10 cellular contexts compared by ENCODE assay signal in the genomic region with DNA sequence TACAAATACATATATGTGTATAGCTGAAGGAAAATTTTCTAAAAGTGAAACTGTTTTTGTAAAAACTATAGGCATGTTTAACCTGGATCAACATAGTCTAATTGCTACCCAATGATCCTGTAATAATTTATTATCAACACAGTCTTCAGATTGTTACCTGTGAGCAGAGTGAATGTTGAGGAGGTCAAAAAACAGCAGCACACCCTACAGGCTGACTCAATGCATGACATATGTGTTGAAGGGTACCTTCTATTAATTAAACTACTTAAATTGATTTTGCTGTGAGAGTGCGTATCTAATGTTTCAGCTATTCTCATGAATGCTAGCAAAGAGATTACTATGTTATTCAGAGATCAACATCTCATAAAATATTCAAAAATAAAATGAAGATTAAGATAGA.
A peak's percentile ranks its signal among the peaks of the same experiment; 100 is the strongest.
DNase-seq lines count a peak whose midpoint lies in the region; ATAC-seq and TF ChIP-seq lines count a peak whose summit lies in the region.
"Had no signal": no experiment of that assay in that cellular context is flagged by ENCODE, and none has a peak within 500 bp of the region (broad histone marks: within the 10 kb centered on the region; RNA-seq: fewer than 3 reads in every experiment).

No MANE protein-coding gene starts in this region.

- no peaks in the 10 kb centered on the region for H3K4me1 ChIP-seq in IMR-90 (ENCODE audit: control insufficient read depth, insufficient read depth, low read length)
- peaks cover 6% of the 10 kb centered on the region for H3K4me1 ChIP-seq in body of pancreas
- H3K4me1 ChIP-seq in left lung: no peaks in the 10 kb centered on the region
- H3K4me1 ChIP-seq in sigmoid colon: no peaks in the 10 kb centered on the region
- H3K4me1 ChIP-seq: esophagus squamous epithelium had no signal

- H3K14ac ChIP-seq in IMR-90 (replicated peaks; ENCODE audit: low read depth, low read length): no peak overlapping the region

- H3K56ac ChIP-seq in IMR-90 (ENCODE audit: extremely low read depth, insufficient read depth, low read length): no peak overlapping the region

- H3K9ac ChIP-seq in IMR-90 (ENCODE audit: low read depth, low read length): no peak overlapping the region

- H3K4me3 ChIP-seq in IMR-90 (ENCODE audit: insufficient read depth, low read depth, low read length): no peak overlapping the region
- no peak overlapping the region for H3K4me3 ChIP-seq in body of pancreas
- H3K4me3 ChIP-seq in left lung: no peak overlapping the region
- no peak overlapping the region for H3K4me3 ChIP-seq in sigmoid colon
- H3K4me3 ChIP-seq: esophagus squamous epithelium had no signal

- dilution Hi-C loops in IMR-90 (cut with HindIII; ENCODE audit: low sequenced_read_pairs, unreplicated experiment): no loop called here

- no peaks in the 10 kb centered on the region for H3K9me3 Mint-ChIP-seq in Calu3 (ENCODE audit: low read depth, unreplicated experiment)

- intact Hi-C loops in Calu3 (cut with micrococcal nuclease; ENCODE audit: unreplicated experiment) (loop anchor here (1.0 to 10.0 kb wide), 2 partner anchors 70 to 406 kb away; no protein-coding TSS in a partner anchor), IMR-90 (cut with micrococcal nuclease) (no loop called here), body of pancreas (cut with DNase I) (no loop called here), left lung (cut with DNase I) (loop anchor here in 1 of 2 donors (10.0 kb wide), 1 partner anchor 1256 kb away; no protein-coding TSS in a partner anchor), sigmoid colon (cut with DNase I) (no loop called here)

- no peak overlapping the region for H3K23ac ChIP-seq in IMR-90 (ENCODE audit: low read depth, low read length)

- no peaks in the 10 kb centered on the region for H3K79me1 ChIP-seq in IMR-90 (ENCODE audit: low read depth in 1 of 2, low read length in 2 of 2)

- CTCF ChIA-PET in Calu3 (lab: Charles Lee): interaction anchor here (0.6 to 0.7 kb wide), 2 partner anchors 70 to 106 kb away, joined by 3 to 5 read pairs; no protein-coding TSS in a partner anchor
- CTCF ChIA-PET in IMR-90 (lab: Yijun Ruan, JAX): interaction anchor here (0.7 to 1.3 kb wide), 3 partner anchors 13 to 140 kb away, joined by 3 to 5 read pairs (median 4); no protein-coding TSS in a partner anchor

- H3K9me3 ChIP-seq in IMR-90 (ENCODE audit: control insufficient read depth, insufficient read depth, low read length) (no peaks in the 10 kb centered on the region), body of pancreas (no peaks in the 10 kb centered on the region), left lung (no peaks in the 10 kb centered on the region), sigmoid colon (no peaks in the 10 kb centered on the region)
- H3K9me3 ChIP-seq: esophagus squamous epithelium had no signal

- no peak for TF ChIP-seq EP300 in sigmoid colon (IDR thresholded peaks at IDR 0.05)

- H2AK5ac ChIP-seq in IMR-90 (ENCODE audit: low read depth, low read length): no peak overlapping the region

- H3K4me2 ChIP-seq in IMR-90 (ENCODE audit: low read depth, low read length): no peak overlapping the region

- no peak overlapping the region for H2AK9ac ChIP-seq in IMR-90 (replicated peaks; ENCODE audit: low read depth, low read length, poor library complexity)

- no peak overlapping the region for H2BK5ac ChIP-seq in IMR-90 (ENCODE audit: low read depth, low read length, poor library complexity, severe bottlenecking)

- H4K8ac ChIP-seq in IMR-90 (ENCODE audit: low read depth in 2 of 2, low read length in 2 of 2): no peak overlapping the region

- POLR2A ChIA-PET in IMR-90 (lab: Charles Lee; ENCODE audit: unreplicated experiment): no interaction called here

- no peak overlapping the region for H4K91ac ChIP-seq in IMR-90 (ENCODE audit: insufficient read depth, low read depth, low read length)

- no peaks in the 10 kb centered on the region for H3K9me1 ChIP-seq in IMR-90 (ENCODE audit: insufficient read depth, low read length)

- H2AFZ ChIP-seq in IMR-90 (replicated peaks; ENCODE audit: low read length, poor library complexity): no peak overlapping the region

- H3K4me1 Mint-ChIP-seq in Calu3 (ENCODE audit: low read depth, unreplicated experiment): peaks cover 26% of the 10 kb centered on the region

- H2BK120ac ChIP-seq in IMR-90 (ENCODE audit: low read depth, low read length): no peak overlapping the region

- H2BK20ac ChIP-seq in IMR-90 (ENCODE audit: low read depth, low read length): no peak overlapping the region

- TF ChIP-seq POLR2A in IMR-90 (IDR thresholded peaks at IDR 0.05; ENCODE audit: low read depth, low read length) (no peak), body of pancreas (IDR thresholded peaks at IDR 0.05) (no peak), sigmoid colon (IDR thresholded peaks at IDR 0.05) (no peak)

- TF ChIP-seq CTCF in Calu3 (IDR thresholded peaks at IDR 0.05; ENCODE audit: unreplicated experiment): peak; percentile 56
- peak; percentile 52 for TF ChIP-seq CTCF in IMR-90 (conservative IDR thresholded peaks at IDR 0.05; ENCODE audit: low read depth, low read length)
- peak in 3 of 7 experiments; percentile 14 to 27 (median 24) for TF ChIP-seq CTCF in body of pancreas (IDR thresholded peaks at IDR 0.05)
- TF ChIP-seq CTCF in left lung (IDR thresholded peaks at IDR 0.05): no peak
- TF ChIP-seq CTCF in sigmoid colon (IDR thresholded peaks at IDR 0.05): no peak

- peak; percentile 53 for TF ChIP-seq RAD21 in IMR-90 (IDR thresholded peaks at IDR 0.05; ENCODE audit: low read length)

- no peaks in the 10 kb centered on the region for H3K27me3 Mint-ChIP-seq in Calu3 (ENCODE audit: unreplicated experiment)

- no CpG with 5 or more reads among the region's 1 CpG for WGBS in IMR-90 (ENCODE audit: extremely low coverage in 2 of 2, insufficient read length in 1 of 2), 2 experiments
- 86 to 90% methylated on average over 1 of the region's 1 CpG for WGBS in body of pancreas, 2 donors
- 97 to 98% methylated on average over 1 of the region's 1 CpG for WGBS in sigmoid colon, 2 donors

- H3K36me3 ChIP-seq in IMR-90 (ENCODE audit: control insufficient read depth, insufficient read depth, low read length) (no peaks in the 10 kb centered on the region), body of pancreas (replicated peaks in 1 of 2; ENCODE audit: insufficient read depth in 1 of 2, low read depth in 2 of 2) (no peaks in the 10 kb centered on the region), left lung (no peaks in the 10 kb centered on the region), sigmoid colon (no peaks in the 10 kb centered on the region)
- H3K36me3 ChIP-seq: esophagus squamous epithelium had no signal

- H3K27me3 ChIP-seq in IMR-90 (ENCODE audit: control insufficient read depth, insufficient read depth, low read length): peaks cover 7% of the 10 kb centered on the region
- no peaks in the 10 kb centered on the region for H3K27me3 ChIP-seq in body of pancreas
- H3K27me3 ChIP-seq in left lung: no peaks in the 10 kb centered on the region
- H3K27me3 ChIP-seq in sigmoid colon: no peaks in the 10 kb centered on the region
- H3K27me3 ChIP-seq: esophagus squamous epithelium had no signal

- no peak overlapping the region for H3K4ac ChIP-seq in IMR-90 (ENCODE audit: low read depth, low read length)

- ATAC-seq in IMR-90 (ENCODE audit: low read depth) (peak; percentile 51; the same call in 1 of the 2 replicates), body of pancreas (peak; percentile 38), left lung (peak; percentile 70), HG03432 (IDR thresholded peaks at IDR 0.05; ENCODE audit: unreplicated experiment) (no peak), HG03196 (IDR thresholded peaks at IDR 0.05; ENCODE audit: unreplicated experiment) (no peak)

- no peak overlapping the region for H3K27ac Mint-ChIP-seq in Calu3 (ENCODE audit: unreplicated experiment)

- DNase-seq in Calu3 (peak; percentile 32), IMR-90 (peak; percentile 29), body of pancreas (no peak), left lung (no peak), sigmoid colon (no peak), caudate nucleus (lab: John Stamatoyannopoulos, UW) (no peak)
- DNase-seq: esophagus squamous epithelium, NCI-H446 had no signal

- no peak overlapping the region for H3K18ac ChIP-seq in IMR-90 (ENCODE audit: low read depth, low read length)

- no peaks in the 10 kb centered on the region for H3K36me3 Mint-ChIP-seq in Calu3 (ENCODE audit: insufficient read depth, unreplicated experiment)

- H3K4me3 Mint-ChIP-seq in Calu3 (ENCODE audit: low read depth, unreplicated experiment): no peak overlapping the region

- H4K5ac ChIP-seq in IMR-90 (ENCODE audit: low read depth, low read length): no peak overlapping the region

- H3K27ac ChIP-seq in IMR-90 (ENCODE audit: insufficient read depth, low read length): no peak overlapping the region
- no peak overlapping the region for H3K27ac ChIP-seq in body of pancreas
- H3K27ac ChIP-seq in left lung: no peak overlapping the region
- no peak overlapping the region for H3K27ac ChIP-seq in sigmoid colon
- H3K27ac ChIP-seq in caudate nucleus (ENCODE audit: low read depth, low read length): no peak overlapping the region
- H3K27ac ChIP-seq: esophagus squamous epithelium had no signal

- in situ Hi-C loops in IMR-90 (cut with MboI; ENCODE audit: low sequenced_read_pairs): no loop called here

- H4K20me1 ChIP-seq in IMR-90 (ENCODE audit: insufficient read depth, low read length): no peaks in the 10 kb centered on the region

- no TSS peak for BruUV-seq in Calu3 (replicated peaks; lab: Mats Ljungman, UMichigan)
- BruUV-seq in IMR-90 (replicated peaks; lab: Mats Ljungman, UMichigan): no TSS peak

- no peak overlapping the region for H2BK15ac ChIP-seq in IMR-90 (ENCODE audit: low read depth, low read length)

TF ChIP-seq in IMR-90, 13 proteins besides CTCF, POLR2A, EP300 and RAD21 (continues in another document):
- TF ChIP-seq BHLHE40 (IDR thresholded peaks at IDR 0.05; ENCODE audit: low read depth, low read length) (no peak), MAZ (IDR thresholded peaks at IDR 0.05; ENCODE audit: borderline replicate concordance, low read depth, low read length) (no peak), FOS (IDR thresholded peaks at IDR 0.05; ENCODE audit: low read depth, low read length) (no peak), ELK1 (IDR thresholded peaks at IDR 0.05; ENCODE audit: borderline replicate concordance, low read depth, low read length) (no peak), CHD1 (IDR thresholded peaks at IDR 0.05; ENCODE audit: low read depth, low read length) (no peak), SMC3 (IDR thresholded peaks at IDR 0.05; ENCODE audit: low read depth, low read length) (peak; percentile 24; the same call in 1 of the 2 replicates), MXI1 (IDR thresholded peaks at IDR 0.05; ENCODE audit: borderline replicate concordance, low read depth, low read length) (no peak), CEBPB (IDR thresholded peaks at IDR 0.05; ENCODE audit: low read depth, low read length) (no peak)

Comparison
In these comparisons a context has a peak if more than half of its experiments do, and no peak if none do; other contexts are left out.
1. DNase-seq: peak in Calu3 (single experiment) and IMR-90 (single experiment); none in body of pancreas (0 of 4), left lung (0 of 2), sigmoid colon (single experiment) and caudate nucleus (0 of 61).
2. CTCF ChIP-seq: peak in Calu3 (single experiment) and IMR-90 (single experiment); none in left lung (0 of 2) and sigmoid colon (0 of 4).
3. ATAC-seq: peak in IMR-90 (single experiment), body of pancreas (single experiment) and left lung (single experiment); none in HG03432 (single experiment) and HG03196 (single experiment).